15 cellular contexts compared by ENCODE assay signal in the genomic region with DNA sequence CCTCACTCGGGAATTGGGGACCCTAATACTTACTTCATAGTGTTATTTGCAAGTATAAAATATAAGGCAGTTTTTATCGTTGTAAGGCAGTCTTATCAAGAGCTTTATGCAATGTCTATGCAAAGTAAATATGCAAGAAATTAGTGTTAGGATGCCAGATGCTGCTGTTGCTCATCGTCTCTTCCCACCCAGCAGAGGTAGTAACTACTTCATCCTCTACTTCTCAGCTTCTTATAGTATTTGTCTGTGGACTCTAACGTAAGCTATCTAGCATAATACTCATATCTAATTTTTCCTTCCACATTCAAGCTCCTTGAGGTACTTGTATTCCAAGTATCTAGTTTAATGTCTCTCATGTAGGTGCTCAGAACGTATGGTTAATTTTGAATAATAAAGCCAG. TPM values are rescaled to one million over a fixed set of nuclear protein-coding genes. Genes with fewer than 3 reads are reported as not detected.
A peak's percentile ranks its signal among the peaks of the same experiment; 100 is the strongest.
DNase-seq lines count a peak whose midpoint lies in the region; ATAC-seq, FAIRE-seq and TF ChIP-seq lines count a peak whose summit lies in the region.
"Had no signal": no experiment of that assay in that cellular context is flagged by ENCODE, and none has a peak within 500 bp of the region (broad histone marks: within the 10 kb centered on the region; RNA-seq: fewer than 3 reads in every experiment).

No MANE protein-coding gene starts in this region.

- no peaks in the 10 kb centered on the region for H3K36me3 Mint-ChIP-seq in natural killer cell
- H3K36me3 Mint-ChIP-seq in natural killer cell treated with Interleukin-12 subunit alpha and Interleukin-12 subunit beta and Interleukin-15 and Interleukin-18, amount 100 ng/mL, for 72 hours, result no peaks in the 10 kb centered on the region
- peaks cover 15 to 51% of the 10 kb centered on the region in 2 donors for H3K36me3 Mint-ChIP-seq in activated naive CD4-positive, alpha-beta T cell treated with anti-CD3 and anti-CD28 coated beads, Interleukin-2, amount 50 U/mL, for 72 hours

- no peaks in the 10 kb centered on the region for H3K27me3 ChIP-seq in lower lobe of right lung (ENCODE audit: low read depth)
- H3K27me3 ChIP-seq: right atrium auricular region had no signal

- peaks cover 99% of the 10 kb centered on the region for H3K4me1 ChIP-seq in lower lobe of right lung

- no peak overlapping the region for H3K4me3 ChIP-seq in lower lobe of right lung
- H3K4me3 ChIP-seq: right atrium auricular region had no signal

- no peak overlapping the region for H3K4me3 Mint-ChIP-seq in natural killer cell
- H3K4me3 Mint-ChIP-seq in natural killer cell treated with Interleukin-12 subunit alpha and Interleukin-12 subunit beta and Interleukin-15 and Interleukin-18, amount 100 ng/mL, for 72 hours, result no peak overlapping the region

- FAIRE-seq in D721Med (lab: Jason Lieb, UNC), result no peak
- FAIRE-seq: colon, GM12892 had no signal

- peaks cover 86 to 88% of the 10 kb centered on the region in 2 donors for H3K4me1 Mint-ChIP-seq in natural killer cell
- H3K4me1 Mint-ChIP-seq in natural killer cell treated with Interleukin-12 subunit alpha and Interleukin-12 subunit beta and Interleukin-15 and Interleukin-18, amount 100 ng/mL, for 72 hours (ENCODE audit: low read depth in 2 of 2), result peaks cover 59 to 63% of the 10 kb centered on the region in 2 donors

- no peaks in the 10 kb centered on the region for H3K9me3 Mint-ChIP-seq in natural killer cell
- no peaks in the 10 kb centered on the region for H3K9me3 Mint-ChIP-seq in natural killer cell treated with Interleukin-12 subunit alpha and Interleukin-12 subunit beta and Interleukin-15 and Interleukin-18, amount 100 ng/mL, for 72 hours
- no peaks in the 10 kb centered on the region for H3K9me3 Mint-ChIP-seq in activated naive CD4-positive, alpha-beta T cell treated with anti-CD3 and anti-CD28 coated beads, Interleukin-2, amount 50 U/mL, for 72 hours

- H3K36me3 ChIP-seq in lower lobe of right lung, result peaks cover 4% of the 10 kb centered on the region
- H3K36me3 ChIP-seq: right atrium auricular region had no signal

- no peaks in the 10 kb centered on the region for H3K27me3 Mint-ChIP-seq in natural killer cell (ENCODE audit: low read depth in 2 of 2)
- no peaks in the 10 kb centered on the region for H3K27me3 Mint-ChIP-seq in natural killer cell treated with Interleukin-12 subunit alpha and Interleukin-12 subunit beta and Interleukin-15 and Interleukin-18, amount 100 ng/mL, for 72 hours

- peak overlapping the region; percentile 2 to 24 for H3K27ac Mint-ChIP-seq in natural killer cell
- peak overlapping the region in 1 of 2 donors; percentile 47 for H3K27ac Mint-ChIP-seq in natural killer cell treated with Interleukin-12 subunit alpha and Interleukin-12 subunit beta and Interleukin-15 and Interleukin-18, amount 100 ng/mL, for 72 hours
- H3K27ac Mint-ChIP-seq in activated naive CD4-positive, alpha-beta T cell treated with anti-CD3 and anti-CD28 coated beads, Interleukin-2, amount 50 U/mL, for 72 hours, result peak overlapping the region; percentile 67 to 72

- H3K9me3 ChIP-seq in lower lobe of right lung, result no peaks in the 10 kb centered on the region
- H3K9me3 ChIP-seq: right atrium auricular region had no signal

- peak overlapping the region; percentile 27 for H3K27ac ChIP-seq in lower lobe of right lung
- H3K27ac ChIP-seq: HL-60, WERI-Rb-1 had no signal

- DNase-seq in natural killer cell, result no peak
- no peak for DNase-seq in natural killer cell treated with Interleukin-12 subunit alpha and Interleukin-12 subunit beta and Interleukin-15 and Interleukin-18, amount 100 ng/mL, for 72 hours (ENCODE audit: low spot score)
- DNase-seq in activated naive CD4-positive, alpha-beta T cell treated with anti-CD3 and anti-CD28 coated beads, Interleukin-2, amount 50 U/mL, for 72 hours (ENCODE audit: low spot score in 2 of 2), result no peak
- no peak for DNase-seq in lower lobe of right lung
- no peak for DNase-seq in stimulated activated CD8-positive, alpha-beta memory T cell treated with anti-CD3 and anti-CD28 coated beads, Interleukin-4, amount 100 ng/mL, for 48 hours
- DNase-seq in D721Med (ENCODE audit: insufficient read length, low spot score), result no peak
- no peak for DNase-seq in RPMI8226
- DNase-seq: AML-193, GF-D8, NCI-H2029, WERI-Rb-1 had no signal

- ATAC-seq in natural killer cell (no peak), lower lobe of right lung (no peak)
- ATAC-seq in natural killer cell treated with Interleukin-12 subunit alpha and Interleukin-12 subunit beta and Interleukin-15 and Interleukin-18, amount 100 ng/mL, for 72 hours, result no peak
- no peak for ATAC-seq in activated naive CD4-positive, alpha-beta T cell treated with anti-CD3 and anti-CD28 coated beads, Interleukin-2, amount 50 U/mL, for 72 hours

- no peak for TF ChIP-seq CTCF in natural killer cell (IDR thresholded peaks at IDR 0.05)
- TF ChIP-seq CTCF in lower lobe of right lung (IDR thresholded peaks at IDR 0.05), result no peak
- no peak for TF ChIP-seq CTCF in D721Med (IDR thresholded peaks at IDR 0.05; ENCODE audit: insufficient read depth, missing control alignments)

- intact Hi-C loops in natural killer cell (cut with micrococcal nuclease) (no loop called here), lower lobe of right lung (cut with DNase I) (no loop called here)

RNA-seq across cellular contexts. Expression of a gene that starts 11.6 kb away (rescaled TPM):
- total RNA-seq in natural killer cell (100 to 1,000 TPM; 199 to 242 (median 236) TPM), lower lobe of right lung (94.0 TPM)
- 100 to 1,000 TPM in 1 of 2 donors, 10 to 100 TPM in 1; 54.6 to 114 TPM for total RNA-seq in natural killer cell treated with Interleukin-12 subunit alpha and Interleukin-12 subunit beta and Interleukin-15 and Interleukin-18, amount 100 ng/mL, for 72 hours
- 100 to 1,000 TPM; 153 to 348 TPM for total RNA-seq in activated naive CD4-positive, alpha-beta T cell treated with anti-CD3 and anti-CD28 coated beads, Interleukin-2, amount 50 U/mL, for 72 hours
